Comparison of ENCODE assay signal across 18 cellular contexts in the genomic region with DNA sequence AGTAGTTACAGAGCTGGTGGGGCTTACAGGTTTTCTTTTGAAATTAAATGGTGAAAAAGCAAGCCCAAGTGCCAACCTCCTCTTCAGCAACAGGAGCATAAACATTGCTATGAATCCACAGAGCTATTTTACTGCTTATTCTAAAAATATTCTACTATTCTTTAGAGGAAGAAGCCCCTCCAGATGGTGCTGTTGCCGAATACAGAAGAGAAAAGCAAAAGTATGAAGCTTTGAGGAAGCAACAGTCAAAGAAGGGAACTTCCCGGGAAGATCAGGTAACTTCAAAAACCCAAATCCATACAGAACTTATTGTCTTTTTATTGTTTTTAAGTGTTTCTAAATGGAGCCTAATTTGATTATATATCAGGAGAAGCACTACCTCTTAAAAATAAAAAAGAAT.
DNase-seq lines count a peak whose midpoint lies in the region; ATAC-seq and TF ChIP-seq lines count a peak whose summit lies in the region.
"Had no signal": no experiment of that assay in that cellular context is flagged by ENCODE, and none has a peak within 500 bp of the region (broad histone marks: within the 10 kb centered on the region; RNA-seq: fewer than 3 reads in every experiment).

No MANE protein-coding gene starts in this region.

- peaks cover 0 to 16% of the 10 kb centered on the region in 2 experiments for H3K36me3 ChIP-seq in mesenchymal stem cell (ENCODE audit: control insufficient read depth in 1 of 2, insufficient read depth in 2 of 2, low read depth in 1 of 2, low read length in 2 of 2)
- H3K36me3 ChIP-seq: right atrium auricular region had no signal

- no peak overlapping the region for H3K27ac Mint-ChIP-seq in activated CD8-positive, alpha-beta T cell treated with anti-CD3 and anti-CD28 coated beads, Interleukin-2, amount 10 ng/mL, durations not matched to agents 7 days and 5 days
- H3K27ac Mint-ChIP-seq: activated CD4-positive, alpha-beta T cell treated with anti-CD3 and anti-CD28 coated beads for 36 hours had no signal

- H2BK12ac ChIP-seq in mesenchymal stem cell (ENCODE audit: low read length in 2 of 2), result no peak overlapping the region

- H3K36me3 Mint-ChIP-seq in activated CD8-positive, alpha-beta T cell treated with anti-CD3 and anti-CD28 coated beads, Interleukin-2, amount 10 ng/mL, durations not matched to agents 7 days and 5 days (ENCODE audit: low read depth), result peaks cover 16% of the 10 kb centered on the region

- no peak overlapping the region for H4K91ac ChIP-seq in mesenchymal stem cell (ENCODE audit: low read length)

- no peaks in the 10 kb centered on the region for H3K27me3 ChIP-seq in mesenchymal stem cell (ENCODE audit: control insufficient read depth in 1 of 2, insufficient read depth in 1 of 2, low read length in 2 of 2)
- H3K27me3 ChIP-seq: gastroesophageal sphincter, right atrium auricular region, suprapubic skin had no signal

- POLR2A ChIA-PET in activated CD8-positive, alpha-beta T cell treated with anti-CD3 and anti-CD28 coated beads, Interleukin-2, amount 10 ng/mL, durations not matched to agents 7 days and 5 days (lab: Charles Lee), result no interaction called here

- peak overlapping the region; percentile 60 for H3K9ac ChIP-seq in mesenchymal stem cell (ENCODE audit: low read length)

- CTCF ChIA-PET in activated CD8-positive, alpha-beta T cell treated with anti-CD3 and anti-CD28 coated beads, Interleukin-2, amount 10 ng/mL, durations not matched to agents 7 days and 5 days (lab: Charles Lee), result no interaction called here

- H2AK5ac ChIP-seq in mesenchymal stem cell (ENCODE audit: low read length, severe bottlenecking), result no peak overlapping the region

- H3K14ac ChIP-seq in mesenchymal stem cell (ENCODE audit: low read length in 2 of 2), result no peak overlapping the region

- no peak overlapping the region for H4K8ac ChIP-seq in mesenchymal stem cell (ENCODE audit: low read length)

- H2BK120ac ChIP-seq in mesenchymal stem cell (ENCODE audit: low read depth, low read length), result no peak overlapping the region

- H3K23ac ChIP-seq in mesenchymal stem cell (ENCODE audit: low read length in 2 of 2), result no peak overlapping the region

- no peak overlapping the region for H3K4ac ChIP-seq in mesenchymal stem cell (ENCODE audit: low read depth in 1 of 2, low read length in 2 of 2)

- WGBS in mesenchymal stem cell, result 80% methylated on average over 1 of the region's 2 CpGs

- no peak overlapping the region for H3K4me3 ChIP-seq in cardiac fibroblast (replicated peaks in 1 of 2; ENCODE audit: low read depth in 2 of 2, low read length in 2 of 2)
- no peak overlapping the region for H3K4me3 ChIP-seq in mesenchymal stem cell (ENCODE audit: insufficient read depth in 1 of 2, low read depth in 1 of 2, low read length in 2 of 2)
- H3K4me3 ChIP-seq: gastroesophageal sphincter, right atrium auricular region, suprapubic skin had no signal

- peaks cover 4% of the 10 kb centered on the region for H3K9me3 Mint-ChIP-seq in activated CD8-positive, alpha-beta T cell treated with anti-CD3 and anti-CD28 coated beads, Interleukin-2, amount 10 ng/mL, durations not matched to agents 7 days and 5 days (ENCODE audit: insufficient read depth)

- no peaks in the 10 kb centered on the region for H3K4me1 Mint-ChIP-seq in activated CD8-positive, alpha-beta T cell treated with anti-CD3 and anti-CD28 coated beads, Interleukin-2, amount 10 ng/mL, durations not matched to agents 7 days and 5 days (ENCODE audit: low read depth)
- H3K4me1 Mint-ChIP-seq: activated CD4-positive, alpha-beta T cell treated with anti-CD3 and anti-CD28 coated beads for 36 hours had no signal

- no peak overlapping the region for H2BK5ac ChIP-seq in mesenchymal stem cell (ENCODE audit: low read depth, low read length, poor library complexity, severe bottlenecking)

- H3K4me1 ChIP-seq in mesenchymal stem cell (ENCODE audit: control insufficient read depth, insufficient read depth, low read depth, low read length), result no peaks in the 10 kb centered on the region
- H3K4me1 ChIP-seq: right atrium auricular region, suprapubic skin had no signal

- H3K18ac ChIP-seq in mesenchymal stem cell (ENCODE audit: low read depth in 1 of 2, low read length in 2 of 2), result no peak overlapping the region

- no peak for ATAC-seq in GM18520 (IDR thresholded peaks at IDR 0.05; ENCODE audit: unreplicated experiment)
- ATAC-seq in activated CD8-positive, alpha-beta T cell treated with anti-CD3 and anti-CD28 coated beads, Interleukin-2, amount 10 ng/mL, durations not matched to agents 7 days and 5 days, result no peak
- ATAC-seq in GM21786 (IDR thresholded peaks at IDR 0.05; ENCODE audit: unreplicated experiment), result no peak
- ATAC-seq: activated CD4-positive, alpha-beta T cell treated with anti-CD3 and anti-CD28 coated beads for 36 hours; gastroesophageal sphincter had no signal

- H3K4me3 Mint-ChIP-seq in activated CD8-positive, alpha-beta T cell treated with anti-CD3 and anti-CD28 coated beads, Interleukin-2, amount 10 ng/mL, durations not matched to agents 7 days and 5 days, result no peak overlapping the region
- H3K4me3 Mint-ChIP-seq: activated CD4-positive, alpha-beta T cell treated with anti-CD3 and anti-CD28 coated beads for 36 hours had no signal

- no peaks in the 10 kb centered on the region for H3K27me3 Mint-ChIP-seq in activated CD8-positive, alpha-beta T cell treated with anti-CD3 and anti-CD28 coated beads, Interleukin-2, amount 10 ng/mL, durations not matched to agents 7 days and 5 days (ENCODE audit: low read depth)
- H3K27me3 Mint-ChIP-seq: activated CD4-positive, alpha-beta T cell treated with anti-CD3 and anti-CD28 coated beads for 36 hours had no signal

- no peak overlapping the region for H3K27ac ChIP-seq in mesenchymal stem cell (ENCODE audit: low read length, poor library complexity, severe bottlenecking)
- H3K27ac ChIP-seq: C4-2B, gastroesophageal sphincter, right atrium auricular region, suprapubic skin had no signal

- no peak overlapping the region for H2AFZ ChIP-seq in mesenchymal stem cell (ENCODE audit: low read depth, low read length)

- H3K9me3 ChIP-seq in mesenchymal stem cell (ENCODE audit: control insufficient read depth, low read length), result peaks cover 15% of the 10 kb centered on the region
- H3K9me3 ChIP-seq: gastroesophageal sphincter, right atrium auricular region, suprapubic skin had no signal

- no peaks in the 10 kb centered on the region for H3K79me1 ChIP-seq in mesenchymal stem cell (replicated peaks; ENCODE audit: low read length, poor library complexity, severe bottlenecking)

- peak; percentile 29 for TF ChIP-seq CTCF in cardiac fibroblast (IDR thresholded peaks at IDR 0.05; ENCODE audit: low read depth, low read length)

- DNase-seq in Daoy (ENCODE audit: low read depth) (peak; percentile 6), Kasumi-1 (lab: John Stamatoyannopoulos, UW) (peak; percentile 53 to 73), cardiac fibroblast (ENCODE audit: low read depth in 2 of 2) (peak; percentile 44 to 66), mesenchymal stem cell (no peak), hypothalamus (lab: John Stamatoyannopoulos, UW) (no peak)
- DNase-seq in activated CD8-positive, alpha-beta T cell treated with anti-CD3 and anti-CD28 coated beads, Interleukin-2, amount 10 ng/mL, durations not matched to agents 7 days and 5 days, result no peak
- DNase-seq: activated CD4-positive, alpha-beta T cell treated with anti-CD3 and anti-CD28 coated beads for 36 hours; activated naive CD4-positive, alpha-beta T cell; DND-41; MM.1S; NCI-H2081 treated with DMSO at 0.1 percent for 48 hours; stimulated activated CD4-positive, alpha-beta T cell treated with anti-CD3 and anti-CD28 coated beads, Interleukin-2, amount 100 ng/mL, for 24 hours had no signal

- H3K4me2 ChIP-seq in mesenchymal stem cell (ENCODE audit: low read length, poor library complexity, severe bottlenecking), result no peak overlapping the region

- H2BK15ac ChIP-seq in mesenchymal stem cell (ENCODE audit: low read depth, poor library complexity, severe bottlenecking), result no peak overlapping the region

Comparison
In these comparisons a context has a peak if more than half of its experiments do, and no peak if none do; other contexts are left out.
1. DNase-seq: peak in Daoy (single experiment), Kasumi-1 (2 of 2) and cardiac fibroblast (2 of 2); none in mesenchymal stem cell (single experiment), hypothalamus (0 of 51) and activated CD8-positive, alpha-beta T cell treated with anti-CD3 and anti-CD28 coated beads, Interleukin-2, amount 10 ng/mL, durations not matched to agents 7 days and 5 days (single experiment).